ENCODE assay signal across 14 cellular contexts in genomic region chr15:58952751-58953150, GRCh38. TPM values are rescaled to one million over a fixed set of nuclear protein-coding genes. Genes with fewer than 3 reads are reported as not detected.
A peak's percentile ranks its signal among the peaks of the same experiment; 100 is the strongest.
DNase-seq lines count a peak whose midpoint lies in the region; ATAC-seq, FAIRE-seq and TF ChIP-seq lines count a peak whose summit lies in the region.
"Had no signal": no experiment of that assay in that cellular context is flagged by ENCODE, and none has a peak within 500 bp of the region (broad histone marks: within the 10 kb centered on the region; RNA-seq: fewer than 3 reads in every experiment).

No MANE protein-coding gene starts in this region.

- no peak for ATAC-seq in pancreas

- H3K9me3 ChIP-seq in esophagus (ENCODE audit: control insufficient read depth in 2 of 2, insufficient read depth in 1 of 2, low read depth in 1 of 2, low read length in 1 of 2) (no peaks in the 10 kb centered on the region), subcutaneous abdominal adipose tissue (ENCODE audit: control insufficient read depth in 5 of 5, low read length in 5 of 5) (no peaks in the 10 kb centered on the region), pancreas (no peaks in the 10 kb centered on the region)

- no peak for FAIRE-seq in pancreas (lab: Jason Lieb, UNC)

- peaks cover 10% of the 10 kb centered on the region for H3K4me1 Mint-ChIP-seq in activated naive CD4-positive, alpha-beta T cell treated with anti-CD3 and anti-CD28 coated beads, Interleukin-2, amount 50 U/mL, for 24 hours

- H3K27ac Mint-ChIP-seq in activated naive CD4-positive, alpha-beta T cell treated with anti-CD3 and anti-CD28 coated beads, Interleukin-2, amount 50 U/mL, for 24 hours: peak overlapping the region; percentile 38
- H3K27ac Mint-ChIP-seq: IgD-negative memory B cell, progenitor cell of endocrine pancreas had no signal

- no peaks in the 10 kb centered on the region for H3K27me3 Mint-ChIP-seq in activated naive CD4-positive, alpha-beta T cell treated with anti-CD3 and anti-CD28 coated beads, Interleukin-2, amount 50 U/mL, for 24 hours
- H3K27me3 Mint-ChIP-seq: IgD-negative memory B cell had no signal

- no peak for DNase-seq in activated naive CD4-positive, alpha-beta T cell treated with Interleukin-2 at 50 U/mL for 16 hours
- DNase-seq in OCI-M1 (lab: John Stamatoyannopoulos, UW): peak; percentile 36
- no peak for DNase-seq in pancreas
- no peak for DNase-seq in NCI-H187 (lab: John Stamatoyannopoulos, UW)
- no peak for DNase-seq in pons (ENCODE audit: low spot score)
- DNase-seq: AML-193, NCI-H2171 treated with DMSO at 0.1 percent for 48 hours, Right ventricle myocardium superior had no signal

- H3K36me3 ChIP-seq in esophagus (ENCODE audit: control insufficient read depth in 2 of 2, insufficient read depth in 2 of 2, low read length in 1 of 2) (no peaks in the 10 kb centered on the region), subcutaneous abdominal adipose tissue (ENCODE audit: control insufficient read depth in 5 of 5, insufficient read depth in 5 of 5, low read length in 5 of 5) (no peaks in the 10 kb centered on the region), pancreas (no peaks in the 10 kb centered on the region)

- no peak overlapping the region for H3K4me3 Mint-ChIP-seq in activated naive CD4-positive, alpha-beta T cell treated with anti-CD3 and anti-CD28 coated beads, Interleukin-2, amount 50 U/mL, for 24 hours
- H3K4me3 Mint-ChIP-seq: IgD-negative memory B cell had no signal

- no peaks in the 10 kb centered on the region for H3K9me3 Mint-ChIP-seq in activated naive CD4-positive, alpha-beta T cell treated with anti-CD3 and anti-CD28 coated beads, Interleukin-2, amount 50 U/mL, for 24 hours
- H3K9me3 Mint-ChIP-seq: IgD-negative memory B cell had no signal

- H3K27ac ChIP-seq in esophagus (ENCODE audit: low read depth in 2 of 2, low read length in 1 of 2) (peak overlapping the region; percentile 91 to 93), subcutaneous abdominal adipose tissue (ENCODE audit: low read depth, low read length) (peak overlapping the region; percentile 86), pancreas (no peak overlapping the region)
- H3K27ac ChIP-seq: coronary artery had no signal

- H3K4me1 ChIP-seq in esophagus (ENCODE audit: control insufficient read depth in 2 of 2, insufficient read depth in 2 of 2, low read length in 1 of 2) (peaks cover 0 to 5% of the 10 kb centered on the region in 2 donors), subcutaneous abdominal adipose tissue (ENCODE audit: control insufficient read depth in 5 of 5, insufficient read depth in 5 of 5, low read length in 5 of 5) (peaks cover 8 to 27% (median 21%) of the 10 kb centered on the region in 5 donors), pancreas (peaks cover 0 to 9% (median 0%) of the 10 kb centered on the region in 3 donors)

- H3K9ac ChIP-seq in subcutaneous abdominal adipose tissue (ENCODE audit: low read length in 5 of 5): no peak overlapping the region

- no peak for TF ChIP-seq CTCF in pancreas (IDR thresholded peaks at IDR 0.05)

- H3K4me3 ChIP-seq in esophagus (ENCODE audit: low read depth in 1 of 2, low read length in 2 of 2) (no peak overlapping the region), subcutaneous abdominal adipose tissue (ENCODE audit: low read depth in 1 of 5, low read length in 5 of 5) (no peak overlapping the region), pancreas (no peak overlapping the region)
- H3K4me3 ChIP-seq: coronary artery had no signal

- intact Hi-C loops in pancreas (cut with DNase I): no loop called here

- no peaks in the 10 kb centered on the region for H3K36me3 Mint-ChIP-seq in activated naive CD4-positive, alpha-beta T cell treated with anti-CD3 and anti-CD28 coated beads, Interleukin-2, amount 50 U/mL, for 24 hours

- H3K27me3 ChIP-seq in esophagus (ENCODE audit: control insufficient read depth in 1 of 2, insufficient read depth in 2 of 2, low read length in 2 of 2): no peaks in the 10 kb centered on the region
- no peaks in the 10 kb centered on the region for H3K27me3 ChIP-seq in subcutaneous abdominal adipose tissue (ENCODE audit: control insufficient read depth in 5 of 5, insufficient read depth in 4 of 5, low read length in 5 of 5)
- H3K27me3 ChIP-seq in pancreas: no peaks in the 10 kb centered on the region

RNA-seq across cellular contexts. Expression of gene SLTM, which starts 19.3 kb away (rescaled TPM):
- polyA plus RNA-seq in esophagus (10 to 100 TPM; 57.6 to 62.7 TPM), pancreas (10 to 100 TPM; 37.4 to 49.6 TPM)
- 10 to 100 TPM; 25.2 to 41.6 (median 30.8) TPM for total RNA-seq in pancreas

RNA-seq across cellular contexts. Expression of gene RNF111, which starts 34.7 kb away (rescaled TPM):
- polyA plus RNA-seq in esophagus: 1 to 10 TPM; 7.6 to 9.7 TPM
- 10 to 100 TPM; 10.3 to 25.8 (median 13.2) TPM for total RNA-seq in pancreas
- polyA plus RNA-seq in pancreas: 1 to 10 TPM; 4.6 to 9.7 TPM

Comparison
In these comparisons a context has a peak if more than half of its experiments do, and no peak if none do; other contexts are left out.
1. H3K27ac ChIP-seq: peak in esophagus (2 of 2) and subcutaneous abdominal adipose tissue (single experiment); none in pancreas (0 of 4).